Comparison of ENCODE assay signal across 8 cellular contexts in genomic region chr10:17227367-17228080, GRCh38. TPM values are rescaled to one million over a fixed set of nuclear protein-coding genes. Genes with fewer than 3 reads are reported as not detected.
DNase-seq lines count a peak whose midpoint lies in the region; ATAC-seq and TF ChIP-seq lines count a peak whose summit lies in the region.

No MANE protein-coding gene starts in this region.

- no peaks in the 10 kb centered on the region for H3K9me3 Mint-ChIP-seq in CD8-positive, alpha-beta T cell
- no peaks in the 10 kb centered on the region for H3K9me3 Mint-ChIP-seq in activated T-helper 17 cell treated with anti-CD3 and anti-CD28 coated beads, Interleukin-2, amount 50 U/mL, for 72 hours
- H3K9me3 Mint-ChIP-seq in stimulated activated naive CD8-positive, alpha-beta T cell treated with anti-CD3 and anti-CD28 coated beads, Interleukin-15, Interleukin-2, amounts not matched to agents 100 ng/mL and 50 ng/mL, for 24 hours: no peaks in the 10 kb centered on the region

- H3K9me3 ChIP-seq in CD8-positive, alpha-beta T cell (ENCODE audit: low read length): no peaks in the 10 kb centered on the region
- no peaks in the 10 kb centered on the region for H3K9me3 ChIP-seq in iPS-20b (ENCODE audit: insufficient read depth, low read depth, low read length)

- peaks cover 36% of the 10 kb centered on the region for H3K4me1 ChIP-seq in CD8-positive, alpha-beta T cell (ENCODE audit: insufficient read depth, low read length)
- H3K4me1 ChIP-seq in iPS-20b (ENCODE audit: insufficient read depth, low read length): peaks cover 24% of the 10 kb centered on the region; the same call in 1 of the 2 replicates

- peak in 3 of 7 experiments; percentile 28 to 34 (median 34) for DNase-seq in CD8-positive, alpha-beta T cell
- DNase-seq in HuH-7 (ENCODE audit: low spot score) (peak; percentile 29), DMS114 treated with DMSO at 0.1 percent for 48 hours (lab: John Stamatoyannopoulos, UW; ENCODE audit: unreplicated experiment) (no peak)

- ATAC-seq in CD8-positive, alpha-beta T cell: peak; percentile 1
- ATAC-seq in GM19452 (IDR thresholded peaks at IDR 0.05; ENCODE audit: unreplicated experiment) (peak; percentile 23), GM19328 (IDR thresholded peaks at IDR 0.05; ENCODE audit: unreplicated experiment) (no peak)
- peak; percentile 43 for ATAC-seq in activated T-helper 17 cell treated with anti-CD3 and anti-CD28 coated beads, Interleukin-2, amount 50 U/mL, for 72 hours (replicated peaks)

- TF ChIP-seq CTCF in CD8-positive, alpha-beta T cell (IDR thresholded peaks at IDR 0.05): peak; percentile 73

- intact Hi-C loops in CD8-positive, alpha-beta T cell (cut with DNase I, micrococcal nuclease): loop anchor here (1.0 to 2.0 kb wide), 4 partner anchors 11 to 204 kb away; no protein-coding TSS in a partner anchor

- H3K4me1 Mint-ChIP-seq in CD8-positive, alpha-beta T cell (ENCODE audit: low read depth): peaks cover 46% of the 10 kb centered on the region
- peaks cover 28% of the 10 kb centered on the region for H3K4me1 Mint-ChIP-seq in activated T-helper 17 cell treated with anti-CD3 and anti-CD28 coated beads, Interleukin-2, amount 50 U/mL, for 72 hours
- H3K4me1 Mint-ChIP-seq in stimulated activated naive CD8-positive, alpha-beta T cell treated with anti-CD3 and anti-CD28 coated beads, Interleukin-15, Interleukin-2, amounts not matched to agents 100 ng/mL and 50 ng/mL, for 24 hours (ENCODE audit: low read depth): peaks cover 55% of the 10 kb centered on the region

- no peaks in the 10 kb centered on the region for H3K27me3 Mint-ChIP-seq in CD8-positive, alpha-beta T cell (ENCODE audit: low read depth)
- no peaks in the 10 kb centered on the region for H3K27me3 Mint-ChIP-seq in activated T-helper 17 cell treated with anti-CD3 and anti-CD28 coated beads, Interleukin-2, amount 50 U/mL, for 72 hours
- H3K27me3 Mint-ChIP-seq in stimulated activated naive CD8-positive, alpha-beta T cell treated with anti-CD3 and anti-CD28 coated beads, Interleukin-15, Interleukin-2, amounts not matched to agents 100 ng/mL and 50 ng/mL, for 24 hours: no peaks in the 10 kb centered on the region

- H3K27ac Mint-ChIP-seq in CD8-positive, alpha-beta T cell: peak overlapping the region; percentile 100
- peak overlapping the region; percentile 97 for H3K27ac Mint-ChIP-seq in activated T-helper 17 cell treated with anti-CD3 and anti-CD28 coated beads, Interleukin-2, amount 50 U/mL, for 72 hours
- H3K27ac Mint-ChIP-seq in stimulated activated naive CD8-positive, alpha-beta T cell treated with anti-CD3 and anti-CD28 coated beads, Interleukin-15, Interleukin-2, amounts not matched to agents 100 ng/mL and 50 ng/mL, for 24 hours: peak overlapping the region; percentile 94

- H3K4me3 ChIP-seq in CD8-positive, alpha-beta T cell (ENCODE audit: low read depth, low read length): peak overlapping the region; percentile 81
- peak overlapping the region; percentile 65 for H3K4me3 ChIP-seq in iPS-20b (ENCODE audit: low read length)

- POLR2A ChIA-PET in CD8-positive, alpha-beta T cell (lab: Charles Lee): interaction anchor here (0.9 to 5.0 kb wide), 3 partner anchors 21 to 410 kb away, joined by 3 to 111 read pairs (median 32); partner anchors contain the start of genes RSU1 and TRDMT1

- H3K27me3 ChIP-seq in CD8-positive, alpha-beta T cell (ENCODE audit: insufficient read depth, low read length): no peaks in the 10 kb centered on the region
- H3K27me3 ChIP-seq in iPS-20b (ENCODE audit: insufficient read depth, low read length): peaks cover 37% of the 10 kb centered on the region

- peak overlapping the region; percentile 98 for H3K27ac ChIP-seq in CD8-positive, alpha-beta T cell (ENCODE audit: low read depth, low read length)
- H3K27ac ChIP-seq in iPS-20b (ENCODE audit: low read length): no peak overlapping the region

- CTCF ChIA-PET in CD8-positive, alpha-beta T cell (lab: Charles Lee): interaction anchor here (1.0 to 4.5 kb wide), 4 partner anchors 14 to 27 kb away, joined by 3 to 22 read pairs (median 10); partner anchors contain the start of gene TRDMT1

- peaks cover 45% of the 10 kb centered on the region for H3K36me3 Mint-ChIP-seq in CD8-positive, alpha-beta T cell
- peaks cover 55% of the 10 kb centered on the region for H3K36me3 Mint-ChIP-seq in activated T-helper 17 cell treated with anti-CD3 and anti-CD28 coated beads, Interleukin-2, amount 50 U/mL, for 72 hours (ENCODE audit: low read depth)
- peaks cover 31% of the 10 kb centered on the region for H3K36me3 Mint-ChIP-seq in stimulated activated naive CD8-positive, alpha-beta T cell treated with anti-CD3 and anti-CD28 coated beads, Interleukin-15, Interleukin-2, amounts not matched to agents 100 ng/mL and 50 ng/mL, for 24 hours (ENCODE audit: low read depth)

- peaks cover 15% of the 10 kb centered on the region for H3K36me3 ChIP-seq in CD8-positive, alpha-beta T cell (ENCODE audit: insufficient read depth, low read length)
- H3K36me3 ChIP-seq in iPS-20b (ENCODE audit: insufficient read depth, low read depth, low read length): peaks cover 21% of the 10 kb centered on the region

- peak overlapping the region; percentile 99 for H3K4me3 Mint-ChIP-seq in CD8-positive, alpha-beta T cell
- peak overlapping the region; percentile 87 for H3K4me3 Mint-ChIP-seq in activated T-helper 17 cell treated with anti-CD3 and anti-CD28 coated beads, Interleukin-2, amount 50 U/mL, for 72 hours
- H3K4me3 Mint-ChIP-seq in stimulated activated naive CD8-positive, alpha-beta T cell treated with anti-CD3 and anti-CD28 coated beads, Interleukin-15, Interleukin-2, amounts not matched to agents 100 ng/mL and 50 ng/mL, for 24 hours: peak overlapping the region; percentile 96

- H3K9ac ChIP-seq in iPS-20b (ENCODE audit: low read depth, low read length): peak overlapping the region; percentile 77; the same call in 1 of the 2 replicates

RNA-seq across cellular contexts. Expression of gene VIM, which starts 0.5 kb away (rescaled TPM):
- total RNA-seq in CD8-positive, alpha-beta T cell: 100 to 1,000 TPM; 776 to 783 TPM
- 1,000 to 10,000 TPM; 1,131 to 1,699 TPM for total RNA-seq in activated T-helper 17 cell treated with anti-CD3 and anti-CD28 coated beads, Interleukin-2, amount 50 U/mL, for 72 hours

RNA-seq across cellular contexts. Expression of gene TRDMT1, which starts 26.1 kb away (rescaled TPM):
- total RNA-seq in CD8-positive, alpha-beta T cell: 10 to 100 TPM; 10.4 to 11.7 TPM
- total RNA-seq in activated T-helper 17 cell treated with anti-CD3 and anti-CD28 coated beads, Interleukin-2, amount 50 U/mL, for 72 hours: 1 to 10 TPM; 3.3 to 6.7 TPM
